Comparison of ENCODE assay signal across 15 cellular contexts in the genomic region with DNA sequence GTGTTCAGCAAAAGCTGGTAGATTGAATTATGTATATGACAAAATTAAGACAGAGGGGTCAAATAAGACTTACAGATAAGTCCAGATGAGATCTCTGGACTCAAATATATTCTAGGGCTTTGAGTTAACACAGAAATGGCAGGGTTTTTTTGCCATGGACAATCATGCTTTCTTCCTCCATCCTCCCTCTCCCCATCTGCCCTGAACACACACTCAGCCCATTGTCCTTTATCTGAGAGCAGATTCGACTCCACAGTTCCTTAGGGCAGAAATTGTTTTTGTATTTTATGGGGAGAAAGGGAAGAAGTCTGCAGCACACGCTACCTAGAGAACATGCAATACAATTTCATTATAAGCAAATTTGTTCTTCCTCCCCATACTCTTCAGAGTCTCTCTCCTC.
"Had no signal": no experiment of that assay in that cellular context is flagged by ENCODE, and none has a peak within 500 bp of the region (broad histone marks: within the 10 kb centered on the region; RNA-seq: fewer than 3 reads in every experiment).

No MANE protein-coding gene starts in this region.

- ATAC-seq: activated CD8-positive, alpha-beta memory T cell treated with anti-CD3 and anti-CD28 coated beads, Interleukin-2, amount 10 ng/mL, durations not matched to agents 7 days and 5 days; foreskin keratinocyte; psoas muscle; right lobe of liver; upper lobe of right lung had no signal

- H3K4me3 Mint-ChIP-seq: activated CD8-positive, alpha-beta memory T cell treated with anti-CD3 and anti-CD28 coated beads, Interleukin-2, amount 10 ng/mL, durations not matched to agents 7 days and 5 days; activated naive CD8-positive, alpha-beta T cell; brain; stimulated activated naive CD8-positive, alpha-beta T cell treated with anti-CD3 and anti-CD28 coated beads, Interleukin-15, Interleukin-2, amounts not matched to agents 100 ng/mL and 50 ng/mL, for 24 hours had no signal

- H3K27me3 Mint-ChIP-seq: activated CD8-positive, alpha-beta memory T cell treated with anti-CD3 and anti-CD28 coated beads, Interleukin-2, amount 10 ng/mL, durations not matched to agents 7 days and 5 days; activated naive CD8-positive, alpha-beta T cell; stimulated activated naive CD8-positive, alpha-beta T cell treated with anti-CD3 and anti-CD28 coated beads, Interleukin-15, Interleukin-2, amounts not matched to agents 100 ng/mL and 50 ng/mL, for 24 hours had no signal

- H3K27ac Mint-ChIP-seq: activated CD8-positive, alpha-beta memory T cell treated with anti-CD3 and anti-CD28 coated beads, Interleukin-2, amount 10 ng/mL, durations not matched to agents 7 days and 5 days; activated naive CD8-positive, alpha-beta T cell; stimulated activated naive CD8-positive, alpha-beta T cell treated with anti-CD3 and anti-CD28 coated beads, Interleukin-15, Interleukin-2, amounts not matched to agents 100 ng/mL and 50 ng/mL, for 24 hours had no signal

- DNase-seq: activated CD4-positive, alpha-beta T cell treated with anti-CD3 and anti-CD28 coated beads, Interleukin-2, amount 50 U/mL, for 48 hours; activated CD8-positive, alpha-beta memory T cell treated with anti-CD3 and anti-CD28 coated beads, Interleukin-2, amount 10 ng/mL, durations not matched to agents 7 days and 5 days; activated T-cell treated with anti-CD3 and anti-CD28 coated beads, Interleukin-2, amount 50 U/mL, for 1 hour; amniotic stem cell; cortex of kidney; effector CD8-positive, alpha-beta T cell; foreskin keratinocyte; psoas muscle; right lobe of liver; T1000; upper lobe of right lung had no signal

- H3K27ac ChIP-seq: foreskin keratinocyte, psoas muscle, right lobe of liver, thoracic aorta, upper lobe of right lung had no signal
